Comparison of ENCODE assay signal across 28 cellular contexts in the genomic region with DNA sequence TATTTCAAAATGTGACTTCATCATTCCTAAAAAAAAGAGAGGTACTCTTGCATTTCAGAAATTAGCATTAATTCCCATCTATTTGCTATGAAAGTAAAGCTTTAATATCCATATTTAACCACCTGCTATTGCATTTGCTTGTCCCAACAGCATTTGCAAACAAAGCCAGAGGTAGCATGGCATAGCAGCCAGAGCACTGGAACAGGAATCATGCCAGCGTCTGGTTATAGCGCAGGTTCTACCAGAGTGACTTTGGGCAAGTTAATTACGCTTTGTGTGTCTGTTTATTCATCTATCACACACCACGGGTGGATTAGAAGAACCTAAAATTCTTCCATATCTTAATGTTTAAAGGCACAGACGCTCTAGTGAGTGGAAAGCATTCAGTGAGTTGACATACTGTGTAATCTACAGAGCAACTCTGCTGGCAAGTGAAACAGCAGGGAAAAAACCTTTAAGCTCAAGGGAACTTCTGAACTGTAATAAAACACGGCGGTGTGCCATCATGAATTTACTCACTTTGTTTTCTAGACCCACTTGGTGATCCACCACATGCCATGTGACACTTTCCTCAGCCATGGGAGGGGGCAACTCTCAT.
"Had no signal": no experiment of that assay in that cellular context is flagged by ENCODE, and none has a peak within 500 bp of the region (broad histone marks: within the 10 kb centered on the region; RNA-seq: fewer than 3 reads in every experiment).

No MANE protein-coding gene starts in this region.

- DNase-seq: activated CD4-positive, alpha-beta T cell treated with anti-CD3 and anti-CD28 coated beads for 4 hours; activated CD4-positive, alpha-beta T cell treated with anti-CD3 and anti-CD28 coated beads, Interleukin-2, amount 50 U/mL, for 4 hours; activated CD8-positive, alpha-beta memory T cell treated with anti-CD3 and anti-CD28 coated beads for 24 hours; activated effector memory CD4-positive, alpha-beta T cell treated with Interleukin-2 at 50 U/mL for 16 hours; activated naive CD4-positive, alpha-beta T cell treated with anti-CD3 and anti-CD28 coated beads for 36 hours; activated naive CD8-positive, alpha-beta T cell treated with anti-CD3 and anti-CD28 coated beads for 36 hours; adrenal gland; aorta; caudate nucleus; cortex of kidney; endodermal cell; foreskin keratinocyte; heart left ventricle; hypothalamus; kidney glomerular epithelial cell; mesendoderm; natural killer cell; right lobe of liver; stimulated activated CD4-positive, alpha-beta T cell treated with anti-CD3 and anti-CD28 coated beads, Interleukin-4, amount 100 ng/mL, for 1 hour; stimulated activated naive CD8-positive, alpha-beta T cell treated with anti-CD3 and anti-CD28 coated beads, Interleukin-15, Interleukin-2, amounts not matched to agents 100 U/mL and 50 U/mL, for 24 hours; T-helper 9 cell; trophoblast cell had no signal

- H3K36me3 Mint-ChIP-seq: activated naive CD8-positive, alpha-beta T cell treated with anti-CD3 and anti-CD28 coated beads for 36 hours; brain; natural killer cell had no signal

- H3K27me3 ChIP-seq: heart left ventricle, right lobe of liver had no signal

- H3K36me3 ChIP-seq: adrenal gland, esophagus muscularis mucosa, heart left ventricle, right lobe of liver, thoracic aorta had no signal

- H3K27ac ChIP-seq: adrenal gland, esophagus muscularis mucosa, foreskin keratinocyte, heart left ventricle, right lobe of liver, thoracic aorta, VCaP had no signal

- ATAC-seq: foreskin keratinocyte; heart left ventricle; left lobe of liver; natural killer cell; right lobe of liver; stimulated activated naive CD8-positive, alpha-beta T cell treated with anti-CD3 and anti-CD28 coated beads, Interleukin-15, Interleukin-2, amounts not matched to agents 100 U/mL and 50 U/mL, for 24 hours had no signal

- H3K9me3 ChIP-seq: adrenal gland, esophagus muscularis mucosa, heart left ventricle, right lobe of liver, thoracic aorta had no signal

- H3K4me1 Mint-ChIP-seq: activated naive CD8-positive, alpha-beta T cell treated with anti-CD3 and anti-CD28 coated beads for 36 hours; natural killer cell had no signal

- H3K27ac Mint-ChIP-seq: activated naive CD4-positive, alpha-beta T cell treated with anti-CD3 and anti-CD28 coated beads for 36 hours; activated naive CD8-positive, alpha-beta T cell treated with anti-CD3 and anti-CD28 coated beads for 36 hours; brain; endodermal cell; natural killer cell had no signal

- H3K4me1 ChIP-seq: adrenal gland, esophagus muscularis mucosa, foreskin keratinocyte, right lobe of liver had no signal

- H3K4me3 ChIP-seq: adrenal gland, esophagus muscularis mucosa, heart left ventricle, lung, right lobe of liver, thoracic aorta had no signal

- H3K9me3 Mint-ChIP-seq: activated naive CD4-positive, alpha-beta T cell treated with anti-CD3 and anti-CD28 coated beads for 36 hours; activated naive CD8-positive, alpha-beta T cell treated with anti-CD3 and anti-CD28 coated beads for 36 hours; brain; endodermal cell; natural killer cell had no signal

- H3K4me3 Mint-ChIP-seq: activated naive CD4-positive, alpha-beta T cell treated with anti-CD3 and anti-CD28 coated beads for 36 hours; activated naive CD8-positive, alpha-beta T cell treated with anti-CD3 and anti-CD28 coated beads for 36 hours; brain; endodermal cell; natural killer cell had no signal
